ENCODE assay signal across 8 cellular contexts in the genomic region with DNA sequence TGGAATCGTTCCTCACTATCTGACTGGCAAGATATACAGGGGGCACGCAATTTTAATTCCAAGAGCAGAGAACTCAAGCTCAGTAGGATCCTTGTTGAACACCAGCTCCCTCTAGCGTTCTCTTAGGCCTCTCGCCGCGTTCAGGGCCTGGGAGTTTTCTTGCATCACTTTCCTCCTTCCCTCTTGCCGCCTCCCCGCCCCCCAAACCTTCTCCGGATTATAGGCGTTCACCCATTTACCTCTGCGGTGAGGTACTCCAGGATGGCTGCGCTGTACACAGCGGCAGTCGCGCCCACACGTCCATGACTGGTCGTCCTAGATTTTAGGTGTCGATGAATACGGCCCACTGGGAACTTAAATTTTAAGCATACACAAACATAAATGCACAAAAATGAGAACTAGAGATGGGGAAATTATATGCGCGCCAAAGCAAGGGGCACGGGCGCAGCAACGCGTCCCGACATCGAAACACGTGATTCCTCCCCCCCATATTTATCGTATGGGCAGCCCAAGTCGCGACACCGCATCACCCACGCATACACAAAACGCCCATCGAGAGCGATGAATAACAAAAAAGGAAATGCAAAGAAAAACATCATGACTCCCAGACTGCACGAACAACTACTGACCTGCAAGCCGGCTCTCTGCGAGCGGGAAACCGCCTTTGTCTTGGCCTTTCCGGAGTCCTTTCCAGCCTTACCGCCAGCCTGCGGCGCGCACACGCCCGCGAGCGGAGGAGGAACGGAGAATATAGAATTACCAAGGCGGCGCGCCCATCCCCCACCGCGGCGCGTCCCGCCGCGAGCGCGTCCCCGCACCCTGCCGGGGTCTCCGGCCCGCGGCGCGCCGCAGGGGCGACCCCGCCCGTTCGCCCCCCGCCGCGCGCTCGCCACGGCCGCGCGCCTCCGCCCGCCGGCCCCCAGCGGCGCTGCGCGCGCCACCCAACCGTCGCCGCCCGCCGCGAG. TPM values are rescaled to one million over a fixed set of nuclear protein-coding genes. Genes with fewer than 3 reads are reported as not detected.
DNase-seq lines count a peak whose midpoint lies in the region; ATAC-seq and TF ChIP-seq lines count a peak whose summit lies in the region.

No MANE protein-coding gene starts in this region.

- H3K9me3 ChIP-seq in WERI-Rb-1 (ENCODE audit: severe bottlenecking) (no peaks in the 10 kb centered on the region), smooth muscle cell (replicated peaks; ENCODE audit: low read depth) (no peaks in the 10 kb centered on the region)

- peaks cover 34% of the 10 kb centered on the region for H3K79me2 ChIP-seq in smooth muscle cell (ENCODE audit: low read depth)

- peaks cover 21% of the 10 kb centered on the region for H3F3A ChIP-seq in smooth muscle cell (ENCODE audit: low read depth)

- H3K4me1 ChIP-seq in smooth muscle cell (ENCODE audit: low read depth): peaks cover 32% of the 10 kb centered on the region

- H3K27ac ChIP-seq in WERI-Rb-1: peak overlapping the region; percentile 100
- peak overlapping the region; percentile 85 for H3K27ac ChIP-seq in smooth muscle cell (ENCODE audit: low read depth)

- peak overlapping the region; percentile 95 for H3K4me2 ChIP-seq in smooth muscle cell

- H2AFZ ChIP-seq in smooth muscle cell (ENCODE audit: low read depth): peak overlapping the region; percentile 12

- CTCF ChIA-PET in AG04449 (lab: Yijun Ruan, JAX): interaction anchor here (0.7 to 2.6 kb wide), 20 partner anchors 9 to 386 kb away, joined by 3 to 12 read pairs (median 4); partner anchors contain the start of genes LAMTOR3 and TRMT10A

- H3K4me3 ChIP-seq in AG04449 (ENCODE audit: low read depth, low read length): peak overlapping the region; percentile 90
- peak overlapping the region; percentile 97 for H3K4me3 ChIP-seq in WERI-Rb-1 (ENCODE audit: low read depth, low read length)
- H3K4me3 ChIP-seq in cardiac fibroblast (replicated peaks in 1 of 2; ENCODE audit: low read depth in 2 of 2, low read length in 2 of 2): peak overlapping the region; percentile 92 to 94
- peak overlapping the region; percentile 87 for H3K4me3 ChIP-seq in smooth muscle cell

- 1% methylated on average over 53 of the region's 98 CpGs for WGBS in smooth muscle cell (ENCODE audit: low lambda C conversion rate)

- H3K27me3 ChIP-seq in WERI-Rb-1 (ENCODE audit: insufficient read depth, low read depth, severe bottlenecking) (no peaks in the 10 kb centered on the region), smooth muscle cell (ENCODE audit: low read depth) (no peaks in the 10 kb centered on the region)

- H4K20me1 ChIP-seq in smooth muscle cell (ENCODE audit: low read depth): peaks cover 19% of the 10 kb centered on the region

- ATAC-seq in GM18868 (IDR thresholded peaks at IDR 0.05; ENCODE audit: unreplicated experiment) (peak; percentile 29), HG03135 (IDR thresholded peaks at IDR 0.05; ENCODE audit: unreplicated experiment) (peak; percentile 29)

- POLR2A ChIA-PET in AG04449 (lab: Yijun Ruan, JAX): interaction anchor here (0.6 to 1.0 kb wide), 6 partner anchors 9 to 386 kb away, joined by 3 to 5 read pairs (median 4); partner anchors contain the start of gene TRMT10A

- peak overlapping the region; percentile 88 for H3K9ac ChIP-seq in smooth muscle cell (ENCODE audit: low read depth)

- H3K36me3 ChIP-seq in WERI-Rb-1 (peaks cover 37% of the 10 kb centered on the region), smooth muscle cell (ENCODE audit: low read depth) (no peaks in the 10 kb centered on the region)

- peak; percentile 93 for TF ChIP-seq CTCF in AG04449 (IDR thresholded peaks at IDR 0.05; ENCODE audit: insufficient read depth, low read length, missing control alignments)
- peak; percentile 94 for TF ChIP-seq CTCF in WERI-Rb-1 (IDR thresholded peaks at IDR 0.05; ENCODE audit: low read depth, low read length)
- peak; percentile 91 for TF ChIP-seq CTCF in cardiac fibroblast (IDR thresholded peaks at IDR 0.05; ENCODE audit: low read depth, low read length)
- peak; percentile 76 for TF ChIP-seq CTCF in smooth muscle cell (IDR thresholded peaks at IDR 0.05; ENCODE audit: borderline replicate concordance, insufficient read depth, poor library complexity, severe bottlenecking)

- peak; percentile 68 for DNase-seq in AG04449 (ENCODE audit: low read depth, low spot score)
- DNase-seq in NCI-H2196 (lab: John Stamatoyannopoulos, UW; ENCODE audit: unreplicated experiment): peak; percentile 80
- DNase-seq in WERI-Rb-1: peak; percentile 98
- DNase-seq in cardiac fibroblast (ENCODE audit: low read depth in 2 of 2): peak; percentile 95 to 97
- peak; percentile 97 for DNase-seq in inferior parietal cortex (ENCODE audit: extremely low spot score)
- DNase-seq in smooth muscle cell (lab: John Stamatoyannopoulos, UW; ENCODE audit: unreplicated experiment): peak; percentile 59

RNA-seq across cellular contexts. Expression of gene H2AZ1, which starts 0.8 kb away (rescaled TPM):
- 469 and 497 TPM in 2 replicates for total RNA-seq in smooth muscle cell
- polyA plus RNA-seq in smooth muscle cell: 531 and 534 TPM in 2 replicates

RNA-seq across cellular contexts. Expression of gene DNAJB14, which starts 2.9 kb away (rescaled TPM):
- total RNA-seq in smooth muscle cell: 62.7 and 87.2 TPM in 2 replicates
- polyA plus RNA-seq in smooth muscle cell: 18.8 and 29.8 TPM in 2 replicates

RNA-seq across cellular contexts. Expression of gene LAMTOR3, which starts 55.1 kb away (rescaled TPM):
- total RNA-seq in smooth muscle cell: 95.2 and 112 TPM in 2 replicates
- 58.3 and 68.9 TPM in 2 replicates for polyA plus RNA-seq in smooth muscle cell

Comparison
In these comparisons a context has a peak if more than half of its experiments do, and no peak if none do; other contexts are left out.
1. Peak in every context shown above with its lines: DNase-seq, ATAC-seq, H3K4me3 ChIP-seq and H3K27ac ChIP-seq.